In the genomic region with DNA sequence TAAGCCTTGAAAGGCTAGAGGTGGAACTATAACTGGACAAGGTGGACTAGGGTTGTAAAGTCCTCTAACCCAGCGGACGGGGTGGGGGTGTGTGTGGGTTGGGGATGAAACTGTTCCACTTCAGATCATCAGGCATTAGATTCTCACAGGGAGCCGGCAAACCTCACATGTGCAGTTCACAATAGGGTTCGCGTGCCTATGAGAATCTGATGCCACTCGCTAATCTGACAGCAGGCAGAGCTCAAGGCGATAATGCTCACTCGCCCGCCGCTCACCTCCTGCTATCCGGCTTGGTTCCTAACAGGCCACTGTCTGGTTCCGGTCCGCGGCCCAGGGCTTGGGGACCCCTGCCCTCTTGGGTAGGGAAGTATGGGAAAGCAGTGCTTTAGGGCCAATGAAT, we compare ENCODE assay signal across 8 cellular contexts. TPM values are rescaled to one million over a fixed set of nuclear protein-coding genes. Genes with fewer than 3 reads are reported as not detected.
DNase-seq lines count a peak whose midpoint lies in the region; ATAC-seq and TF ChIP-seq lines count a peak whose summit lies in the region.

No MANE protein-coding gene starts in this region.

- no peak for TF ChIP-seq EP300 in SK-N-SH (IDR thresholded peaks at IDR 0.05; ENCODE audit: borderline replicate concordance in 1 of 2, low read depth in 1 of 2, low read length in 1 of 2)

- H3K4me3 Mint-ChIP-seq in dendritic cell treated with granulocyte-macrophage colony-stimulating factor and Interleukin-4, amounts not matched to agents 40 ng/mL and 50 ng/mL, for 4 days: peak overlapping the region; percentile 90
- peak overlapping the region; percentile 93 to 100 (median 96) for H3K4me3 Mint-ChIP-seq in naive thymus-derived CD4-positive, alpha-beta T cell

- POLR2A ChIA-PET in SK-N-SH (lab: Yijun Ruan, JAX): interaction anchor here (0.6 kb wide), 1 partner anchor 319 kb away, joined by 3 read pairs; no protein-coding TSS in a partner anchor
- POLR2A ChIA-PET in naive thymus-derived CD4-positive, alpha-beta T cell (lab: Charles Lee): interaction anchor here (0.6 to 2.0 kb wide), 3 partner anchors 9 to 340 kb away, joined by 3 to 4 read pairs (median 4); no protein-coding TSS in a partner anchor

- CTCF ChIA-PET in SK-N-SH (lab: Yijun Ruan, JAX): no interaction called here
- CTCF ChIA-PET in naive thymus-derived CD4-positive, alpha-beta T cell (lab: Charles Lee): no interaction called here

- peaks cover 54% of the 10 kb centered on the region for H3K36me3 Mint-ChIP-seq in dendritic cell treated with granulocyte-macrophage colony-stimulating factor and Interleukin-4, amounts not matched to agents 40 ng/mL and 50 ng/mL, for 4 days (ENCODE audit: low read depth)
- H3K36me3 Mint-ChIP-seq in naive thymus-derived CD4-positive, alpha-beta T cell: peaks cover 10 to 38% (median 17%) of the 10 kb centered on the region in 5 donors

- H3K27me3 Mint-ChIP-seq in dendritic cell treated with granulocyte-macrophage colony-stimulating factor and Interleukin-4, amounts not matched to agents 40 ng/mL and 50 ng/mL, for 4 days: no peaks in the 10 kb centered on the region
- H3K27me3 Mint-ChIP-seq in naive thymus-derived CD4-positive, alpha-beta T cell: no peaks in the 10 kb centered on the region

- TF ChIP-seq CTCF in SK-N-SH (IDR thresholded peaks at IDR 0.05) (no peak), SU-DHL-6 (IDR thresholded peaks at IDR 0.05; ENCODE audit: insufficient read depth, low read length, poor library complexity, severe bottlenecking) (no peak)

- peak overlapping the region; percentile 55 to 93; a peak in 2 of 4 replicates for H3K27ac ChIP-seq in SK-N-SH (ENCODE audit: low read depth in 2 of 2, low read length in 1 of 2)
- H3K27ac ChIP-seq in SU-DHL-6 (ENCODE audit: low read depth, low read length): peak overlapping the region; percentile 78
- H3K27ac ChIP-seq in naive thymus-derived CD4-positive, alpha-beta T cell (ENCODE audit: low read depth, low read length): peak overlapping the region; percentile 84

- no peak for TF ChIP-seq RAD21 in SK-N-SH (IDR thresholded peaks at IDR 0.05; ENCODE audit: low read length)

- DNase-seq in SK-N-SH: peak; percentile 17
- DNase-seq in naive thymus-derived CD4-positive, alpha-beta T cell: peak in 1 of 9 donors; percentile 28

- H3K4me2 ChIP-seq in SK-N-SH (peak overlapping the region; percentile 81), SU-DHL-6 (ENCODE audit: low read depth, low read length, poor library complexity, severe bottlenecking) (peak overlapping the region; percentile 75)

- intact Hi-C loops in dendritic cell treated with granulocyte-macrophage colony-stimulating factor and Interleukin-4, amounts not matched to agents 40 ng/mL and 50 ng/mL, for 4 days (cut with micrococcal nuclease): loop anchor here (1.0 to 10.0 kb wide), 2 partner anchors 42 to 728 kb away; a partner anchor contains a TSS
- intact Hi-C loops in naive thymus-derived CD4-positive, alpha-beta T cell (cut with micrococcal nuclease): loop anchor here (1.0 to 10.0 kb wide), 13 partner anchors 18 to 1165 kb away; a partner anchor contains a TSS

- no peaks in the 10 kb centered on the region for H4K20me1 ChIP-seq in SK-N-SH (ENCODE audit: insufficient read depth)
- 0 out of 2 replicates have a peak, but pooled peaks cover 6% of the 10 kb centered on the region for H4K20me1 ChIP-seq in SU-DHL-6 (ENCODE audit: low read depth, low read length)

- H3K27me3 ChIP-seq in SK-N-SH (ENCODE audit: insufficient read depth) (no peaks in the 10 kb centered on the region), SU-DHL-6 (ENCODE audit: low read length) (no peaks in the 10 kb centered on the region)
- no peaks in the 10 kb centered on the region for H3K27me3 ChIP-seq in naive thymus-derived CD4-positive, alpha-beta T cell (ENCODE audit: control insufficient read depth in 2 of 2, insufficient read depth in 2 of 2, low read length in 2 of 2)

- H3K9me2 ChIP-seq in SK-N-SH (no peaks in the 10 kb centered on the region), SU-DHL-6 (replicated peaks; ENCODE audit: insufficient read depth, low read length) (no peaks in the 10 kb centered on the region)

- no peak for ATAC-seq in SK-N-SH treated with all-trans-retinoic acid at 6 μM for 48 hours
- no peak for ATAC-seq in naive thymus-derived CD4-positive, alpha-beta T cell
- no peak for ATAC-seq in HG02571 (IDR thresholded peaks at IDR 0.05; ENCODE audit: unreplicated experiment)
- ATAC-seq in HG03520 (IDR thresholded peaks at IDR 0.05; ENCODE audit: unreplicated experiment): no peak
- ATAC-seq in GM21528 (IDR thresholded peaks at IDR 0.05; ENCODE audit: low FRiP score, unreplicated experiment): no peak

- peaks cover 14 to 23% of the 10 kb centered on the region in 2 experiments; a peak in 3 of 4 replicates for H3K4me1 ChIP-seq in SK-N-SH (ENCODE audit: control insufficient read depth in 1 of 2, insufficient read depth in 2 of 2, low read depth in 1 of 2, low read length in 1 of 2)
- peaks cover 15 to 17% of the 10 kb centered on the region in 2 donors for H3K4me1 ChIP-seq in naive thymus-derived CD4-positive, alpha-beta T cell (ENCODE audit: control insufficient read depth in 2 of 2, insufficient read depth in 2 of 2, low read length in 2 of 2)

- H3K36me3 ChIP-seq in SK-N-SH (replicated peaks in 1 of 2; ENCODE audit: control insufficient read depth in 1 of 2, insufficient read depth in 2 of 2, low read length in 1 of 2) (peaks cover 52% of the 10 kb centered on the region in 2 experiments), SU-DHL-6 (ENCODE audit: low read length) (peaks cover 49% of the 10 kb centered on the region)
- H3K36me3 ChIP-seq in naive thymus-derived CD4-positive, alpha-beta T cell (ENCODE audit: control insufficient read depth in 2 of 3, insufficient read depth in 3 of 3, low read length in 3 of 3): peaks cover 0 to 14% (median 0%) of the 10 kb centered on the region in 3 experiments

- H3K9me3 ChIP-seq in SK-N-SH (no peaks in the 10 kb centered on the region), SU-DHL-6 (ENCODE audit: insufficient read depth, low read length) (no peaks in the 10 kb centered on the region)
- H3K9me3 ChIP-seq in naive thymus-derived CD4-positive, alpha-beta T cell (ENCODE audit: control insufficient read depth in 2 of 3, low read length in 3 of 3): no peaks in the 10 kb centered on the region

- H3K4me1 Mint-ChIP-seq in dendritic cell treated with granulocyte-macrophage colony-stimulating factor and Interleukin-4, amounts not matched to agents 40 ng/mL and 50 ng/mL, for 4 days (ENCODE audit: low read depth): peaks cover 52% of the 10 kb centered on the region
- peaks cover 42 to 81% (median 58%) of the 10 kb centered on the region in 7 donors for H3K4me1 Mint-ChIP-seq in naive thymus-derived CD4-positive, alpha-beta T cell

- peaks cover 73% of the 10 kb centered on the region for H3K79me2 ChIP-seq in SK-N-SH (ENCODE audit: insufficient read depth)
- peaks cover 78% of the 10 kb centered on the region for H3K79me2 ChIP-seq in SU-DHL-6 (ENCODE audit: insufficient read depth, low read length)

- WGBS in SK-N-SH (ENCODE audit: low lambda C conversion rate): 75% methylated on average over 14 of the region's 14 CpGs

- peak overlapping the region; percentile 87 for H3K9ac ChIP-seq in SK-N-SH
- H3K9ac ChIP-seq in SU-DHL-6 (ENCODE audit: low read length): peak overlapping the region; percentile 94

- H2AFZ ChIP-seq in SK-N-SH (ENCODE audit: low read depth) (no peak overlapping the region; the same call in 1 of the 2 replicates), SU-DHL-6 (ENCODE audit: low read depth, low read length, severe bottlenecking) (no peak overlapping the region)

- peaks cover 10% of the 10 kb centered on the region for H3F3A ChIP-seq in SK-N-SH (replicated peaks; ENCODE audit: insufficient read depth)
- H3F3A ChIP-seq in SU-DHL-6 (ENCODE audit: insufficient read depth): peaks cover 19% of the 10 kb centered on the region

- H3K4me3 ChIP-seq in SK-N-SH (ENCODE audit: low read depth in 2 of 2, low read length in 1 of 2) (peak overlapping the region; percentile 95 to 96), SU-DHL-6 (ENCODE audit: insufficient read depth, low read length, poor library complexity, severe bottlenecking) (peak overlapping the region; percentile 66)
- peak overlapping the region; percentile 96 for H3K4me3 ChIP-seq in naive thymus-derived CD4-positive, alpha-beta T cell (ENCODE audit: low read length)

- no peaks in the 10 kb centered on the region for H3K9me3 Mint-ChIP-seq in dendritic cell treated with granulocyte-macrophage colony-stimulating factor and Interleukin-4, amounts not matched to agents 40 ng/mL and 50 ng/mL, for 4 days
- H3K9me3 Mint-ChIP-seq in naive thymus-derived CD4-positive, alpha-beta T cell: no peaks in the 10 kb centered on the region

- peak overlapping the region; percentile 96 for H3K27ac Mint-ChIP-seq in dendritic cell treated with granulocyte-macrophage colony-stimulating factor and Interleukin-4, amounts not matched to agents 40 ng/mL and 50 ng/mL, for 4 days
- H3K27ac Mint-ChIP-seq in naive thymus-derived CD4-positive, alpha-beta T cell: peak overlapping the region; percentile 89 to 97 (median 95)

TF ChIP-seq in SK-N-SH, 30 proteins besides CTCF, POLR2A, EP300 and RAD21 (continues in another document):
- TF ChIP-seq TEAD4 (IDR thresholded peaks at IDR 0.05; ENCODE audit: borderline replicate concordance, insufficient read depth): no peak
- TF ChIP-seq SIN3A (IDR thresholded peaks at IDR 0.05; ENCODE audit: borderline replicate concordance, low read depth, low read length): no peak

TF ChIP-seq in SK-N-SH treated with all-trans-retinoic acid at 6 μM for 48 hours, 23 proteins besides CTCF, POLR2A, EP300 and RAD21 (continues in another document):
- TF ChIP-seq ISL1 (CRISPR knock-in tag; IDR thresholded peaks at IDR 0.05) (no peak), ESRRG (CRISPR knock-in tag; IDR thresholded peaks at IDR 0.05) (no peak)

RNA-seq across cellular contexts. Expression of a gene that starts 1.0 kb away (rescaled TPM):
- 43.8 and 46.7 TPM in 2 replicates for polyA plus RNA-seq in SK-N-SH (2012; rRNA removed)
- 47.6 and 51.8 TPM in 2 replicates for polyA plus RNA-seq in SK-N-SH (2012; cell fraction: cytosol; rRNA removed)
- 9.3 and 23.7 TPM in 2 replicates for polyA plus RNA-seq in SK-N-SH (2012; cell fraction: nucleus; rRNA removed)
- 10 to 100 TPM in 3 of 5 experiments, 1 to 10 TPM in 2; 3.9 to 17.0 (median 12.4) TPM for total RNA-seq in naive thymus-derived CD4-positive, alpha-beta T cell
- 10 to 100 TPM; 11.3 to 19.3 TPM for polyA plus RNA-seq in naive thymus-derived CD4-positive, alpha-beta T cell

RNA-seq across cellular contexts. Expression of a gene that starts 42.6 kb away (rescaled TPM):
- 8.8 and 13.4 TPM in 2 replicates for polyA plus RNA-seq in SK-N-SH (2012; rRNA removed)
- polyA plus RNA-seq in SK-N-SH (2012; cell fraction: cytosol; rRNA removed): 15.1 and 16.8 TPM in 2 replicates
- 6.7 and 16.3 TPM in 2 replicates for polyA plus RNA-seq in SK-N-SH (2012; cell fraction: nucleus; rRNA removed)
- total RNA-seq in naive thymus-derived CD4-positive, alpha-beta T cell: 10 to 100 TPM; 13.4 to 25.4 (median 16.6) TPM
- polyA plus RNA-seq in naive thymus-derived CD4-positive, alpha-beta T cell: 10 to 100 TPM; 10.6 to 14.6 TPM
